Comparison of ENCODE assay signal across 22 cellular contexts in genomic region chr16:23629516-23629915, GRCh38. TPM values are rescaled to one million over a fixed set of nuclear protein-coding genes. Genes with fewer than 3 reads are reported as not detected.
DNase-seq lines count a peak whose midpoint lies in the region; ATAC-seq and TF ChIP-seq lines count a peak whose summit lies in the region.
"Had no signal": no experiment of that assay in that cellular context is flagged by ENCODE, and none has a peak within 500 bp of the region (broad histone marks: within the 10 kb centered on the region; RNA-seq: fewer than 3 reads in every experiment).

No MANE protein-coding gene starts in this region.

- H3K9ac ChIP-seq in trophoblast cell (ENCODE audit: low read length) = no peak overlapping the region

- TF ChIP-seq CTCF in MCF 10A (IDR thresholded peaks at IDR 0.05; ENCODE audit: unreplicated experiment) (no peak), breast epithelium (IDR thresholded peaks at IDR 0.05) (no peak), esophagus muscularis mucosa (IDR thresholded peaks at IDR 0.05) (no peak), brain microvascular endothelial cell (IDR thresholded peaks at IDR 0.05; ENCODE audit: low read depth, low read length, missing control alignments) (no peak)

- H3K4me1 ChIP-seq in breast epithelium = no peaks in the 10 kb centered on the region
- H3K4me1 ChIP-seq in trophoblast cell (ENCODE audit: control insufficient read depth in 1 of 2, insufficient read depth in 2 of 2, low read length in 2 of 2) = no peaks in the 10 kb centered on the region
- no peaks in the 10 kb centered on the region for H3K4me1 ChIP-seq in esophagus muscularis mucosa

- in situ Hi-C loops in brain microvascular endothelial cell (cut with HindIII; ENCODE audit: low pct_ligation_motif_present, low sequenced_read_pairs) = no loop called here

- no peak overlapping the region for H3K4me2 ChIP-seq in trophoblast cell (ENCODE audit: low read length)

- peaks cover 7% of the 10 kb centered on the region for H3K4me1 Mint-ChIP-seq in MCF 10A (ENCODE audit: insufficient read depth, unreplicated experiment)

- peaks cover 79% of the 10 kb centered on the region for H3K36me3 Mint-ChIP-seq in MCF 10A (ENCODE audit: insufficient read depth, unreplicated experiment)

- no CpG with 5 or more reads among the region's 8 CpGs for WGBS in trophoblast cell (ENCODE audit: extremely low coverage, insufficient coverage, insufficient read length)
- 93% methylated on average over 8 of the region's 8 CpGs for WGBS in esophagus muscularis mucosa

- CTCF ChIA-PET in MCF 10A (lab: Yijun Ruan, JAX) = interaction anchor here (0.6 to 1.2 kb wide), 4 partner anchors 23 to 380 kb away, joined by 3 to 6 read pairs (median 4); no protein-coding TSS in a partner anchor

- H3K79me2 ChIP-seq in trophoblast cell (ENCODE audit: control insufficient read depth, insufficient read depth, low read length, poor library complexity) = no peaks in the 10 kb centered on the region

- no peak overlapping the region for H4K8ac ChIP-seq in trophoblast cell (ENCODE audit: low read depth, low read length)

- H3K4me3 ChIP-seq in breast epithelium (no peak overlapping the region), trophoblast cell (ENCODE audit: low read depth, low read length) (no peak overlapping the region), esophagus muscularis mucosa (no peak overlapping the region), brain microvascular endothelial cell (ENCODE audit: low read depth, low read length) (no peak overlapping the region)

- H2BK12ac ChIP-seq in trophoblast cell (ENCODE audit: low read length) = no peak overlapping the region

- H4K12ac ChIP-seq in trophoblast cell (ENCODE audit: low read depth, low read length) = no peak overlapping the region

- H3K23ac ChIP-seq in trophoblast cell (ENCODE audit: low read length) = no peak overlapping the region

- DNase-seq in MCF 10A (ENCODE audit: unreplicated experiment) = no peak
- DNase-seq in breast epithelium (ENCODE audit: low spot score in 2 of 2) = no peak
- peak; percentile 26 to 60 for DNase-seq in trophoblast cell
- no peak for DNase-seq in activated CD8-positive, alpha-beta memory T cell treated with anti-CD3 and anti-CD28 coated beads, Interleukin-2, amount 50 U/mL, for 4 hours
- DNase-seq in esophagus muscularis mucosa (ENCODE audit: extremely low spot score) = no peak
- DNase-seq in brain microvascular endothelial cell = no peak
- DNase-seq: 8988T; C1 segment of cervical spinal cord; Calu3; CD8-positive, alpha-beta memory T cell; DMS153; GOT3; HCEC 1CT; NCI-H1417; NCI-H1694 treated with DMSO at 0.1 percent for 48 hours; NCI-H2081 treated with DMSO at 0.1 percent for 48 hours; NCI-H2171 treated with DMSO at 0.1 percent for 48 hours; NCI-H446; NCI-H526 treated with DMSO at 0.1 percent for 48 hours; SHP77 had no signal

- H3K9me3 Mint-ChIP-seq in MCF 10A (ENCODE audit: unreplicated experiment) = no peaks in the 10 kb centered on the region
- H3K9me3 Mint-ChIP-seq: CD8-positive, alpha-beta memory T cell had no signal

- ATAC-seq in esophagus mucosa (peak; percentile 98), HG02763 (IDR thresholded peaks at IDR 0.05; ENCODE audit: unreplicated experiment) (no peak)

- H3K27ac Mint-ChIP-seq in MCF 10A (ENCODE audit: low read depth, unreplicated experiment) = peak overlapping the region; percentile 52
- H3K27ac Mint-ChIP-seq: CD8-positive, alpha-beta memory T cell had no signal

- H3K4ac ChIP-seq in trophoblast cell (ENCODE audit: low read depth, low read length) = no peak overlapping the region

- no peak overlapping the region for H2AK5ac ChIP-seq in trophoblast cell (ENCODE audit: low read length)

- H3K4me3 Mint-ChIP-seq in MCF 10A (ENCODE audit: unreplicated experiment) = no peak overlapping the region
- H3K4me3 Mint-ChIP-seq: CD8-positive, alpha-beta memory T cell had no signal

- intact Hi-C loops in MCF 10A (cut with micrococcal nuclease) (no loop called here), breast epithelium (cut with DNase I; ENCODE audit: low total_unique reads) (no loop called here), esophagus muscularis mucosa (cut with DNase I) (no loop called here)

- TF ChIP-seq POLR2A in breast epithelium (IDR thresholded peaks at IDR 0.05) (no peak), esophagus muscularis mucosa (IDR thresholded peaks at IDR 0.05; ENCODE audit: low read depth) (no peak)

- no peak for TF ChIP-seq EP300 in esophagus muscularis mucosa (IDR thresholded peaks at IDR 0.05)

- H4K91ac ChIP-seq in trophoblast cell (ENCODE audit: low read depth, low read length) = no peak overlapping the region

- H3K79me1 ChIP-seq in trophoblast cell (ENCODE audit: low read length) = no peaks in the 10 kb centered on the region

- no peak overlapping the region for H2AFZ ChIP-seq in trophoblast cell (ENCODE audit: insufficient read depth, low read length, poor library complexity)

- BruUV-seq in MCF 10A (replicated peaks; lab: Mats Ljungman, UMichigan) = no TSS peak

- no peaks in the 10 kb centered on the region for H3K27me3 Mint-ChIP-seq in MCF 10A (ENCODE audit: insufficient read depth, unreplicated experiment)
- H3K27me3 Mint-ChIP-seq: CD8-positive, alpha-beta memory T cell had no signal

- H2BK120ac ChIP-seq in trophoblast cell (ENCODE audit: insufficient read depth, low read length, poor library complexity) = no peak overlapping the region

- H3K36me3 ChIP-seq in breast epithelium = peaks cover 9% of the 10 kb centered on the region
- H3K36me3 ChIP-seq in trophoblast cell (ENCODE audit: control insufficient read depth in 1 of 2, insufficient read depth in 2 of 2, low read length in 2 of 2) = peaks cover 21 to 30% of the 10 kb centered on the region in 2 experiments
- peaks cover 43 to 88% (median 64%) of the 10 kb centered on the region in 4 donors for H3K36me3 ChIP-seq in esophagus muscularis mucosa
- peaks cover 51% of the 10 kb centered on the region for H3K36me3 ChIP-seq in brain microvascular endothelial cell (replicated peaks)

- POLR2A ChIA-PET in MCF 10A (lab: Yijun Ruan, JAX) = interaction anchor here (1.0 kb wide), 1 partner anchor 12 kb away, joined by 4 read pairs; the partner anchor contains the start of genes DCTN5 and PALB2

- H3K9me3 ChIP-seq in breast epithelium = no peaks in the 10 kb centered on the region
- no peaks in the 10 kb centered on the region for H3K9me3 ChIP-seq in trophoblast cell (ENCODE audit: insufficient read depth, low read depth, low read length)
- no peaks in the 10 kb centered on the region for H3K9me3 ChIP-seq in esophagus muscularis mucosa

- no peak overlapping the region for H3K27ac ChIP-seq in breast epithelium
- H3K27ac ChIP-seq in trophoblast cell (ENCODE audit: low read depth, low read length) = no peak overlapping the region
- H3K27ac ChIP-seq in esophagus muscularis mucosa (replicated peaks in 1 of 4) = no peak overlapping the region
- H3K27ac ChIP-seq in brain microvascular endothelial cell = no peak overlapping the region

- H3K27me3 ChIP-seq in breast epithelium (no peaks in the 10 kb centered on the region), trophoblast cell (ENCODE audit: insufficient read depth, low read length) (no peaks in the 10 kb centered on the region), esophagus muscularis mucosa (no peaks in the 10 kb centered on the region), brain microvascular endothelial cell (replicated peaks) (no peaks in the 10 kb centered on the region)

- no peak overlapping the region for H3K14ac ChIP-seq in trophoblast cell (ENCODE audit: low read length)

- no peak overlapping the region for H2BK5ac ChIP-seq in trophoblast cell (ENCODE audit: low read depth, low read length, poor library complexity)

- H3K18ac ChIP-seq in trophoblast cell (ENCODE audit: low read length) = no peak overlapping the region

RNA-seq across cellular contexts. Expression of gene PALB2, which starts 11.6 kb away (rescaled TPM):
- total RNA-seq in MCF 10A (2022) (13.7 and 20.8 TPM in 2 replicates), breast epithelium (10 to 100 TPM; 10.4 to 18.6 (median 10.5) TPM), esophagus mucosa (11.3 TPM), esophagus muscularis mucosa (10 to 100 TPM in 1 of 4 donors, 1 to 10 TPM in 3; 6.9 to 13.3 (median 8.6) TPM)
- 13.6 and 14.1 TPM in 2 replicates for polyA plus RNA-seq in trophoblast cell (2013)

RNA-seq across cellular contexts. Expression of gene DCTN5, which starts 11.8 kb away (rescaled TPM):
- 66.6 and 84.8 TPM in 2 replicates for total RNA-seq in MCF 10A (2022)
- total RNA-seq in breast epithelium = 10 to 100 TPM; 29.5 to 41.8 (median 41.3) TPM
- 42.3 TPM for total RNA-seq in esophagus mucosa
- polyA plus RNA-seq in trophoblast cell (2013) = 58.4 and 61.3 TPM in 2 replicates
- 10 to 100 TPM; 31.1 to 50.7 (median 37.0) TPM for total RNA-seq in esophagus muscularis mucosa

RNA-seq across cellular contexts. Expression of gene NDUFAB1, which starts 33.4 kb away (rescaled TPM):
- total RNA-seq in MCF 10A (2022) = 98.3 and 112 TPM in 2 replicates
- 10 to 100 TPM; 59.4 to 75.1 (median 64.6) TPM for total RNA-seq in breast epithelium
- total RNA-seq in esophagus mucosa = 79.5 TPM
- 180 and 185 TPM in 2 replicates for polyA plus RNA-seq in trophoblast cell (2013)
- 100 to 1,000 TPM in 1 of 4 donors, 10 to 100 TPM in 3; 76.6 to 115 (median 84.4) TPM for total RNA-seq in esophagus muscularis mucosa

RNA-seq across cellular contexts. Expression of gene PLK1, which starts 49.2 kb away (rescaled TPM):
- total RNA-seq in MCF 10A (2022) (50.7 and 74.8 TPM in 2 replicates), breast epithelium (1 to 10 TPM in 2 of 3 donors, under 1 TPM in 1; 0.66 to 4.3 (median 1.3) TPM), esophagus mucosa (29.9 TPM), esophagus muscularis mucosa (1 to 10 TPM in 3 of 4 donors, under 1 TPM in 1; 0.42 to 2.1 (median 1.3) TPM)
- polyA plus RNA-seq in trophoblast cell (2013) = 62.6 and 68.6 TPM in 2 replicates

Comparison
In these comparisons a context has a peak if more than half of its experiments do, and no peak if none do; other contexts are left out.
1. DNase-seq: peak in trophoblast cell (2 of 2); none in MCF 10A (single experiment), breast epithelium (0 of 2), activated CD8-positive, alpha-beta memory T cell treated with anti-CD3 and anti-CD28 coated beads, Interleukin-2, amount 50 U/mL, for 4 hours (single experiment), esophagus muscularis mucosa (single experiment) and brain microvascular endothelial cell (single experiment).